In genomic region chr10:31126593-31126992, GRCh38 we compare ENCODE assay signal across 23 cellular contexts.
A peak's percentile ranks its signal among the peaks of the same experiment; 100 is the strongest.
DNase-seq lines count a peak whose midpoint lies in the region; ATAC-seq lines count a peak whose summit lies in the region.
"Had no signal": no experiment of that assay in that cellular context is flagged by ENCODE, and none has a peak within 500 bp of the region (broad histone marks: within the 10 kb centered on the region; RNA-seq: fewer than 3 reads in every experiment).

No MANE protein-coding gene starts in this region.

- no peaks in the 10 kb centered on the region for H3K36me3 Mint-ChIP-seq in activated T-helper 17 cell treated with anti-CD3 and anti-CD28 coated beads, Interleukin-2, amount 50 U/mL, for 72 hours (ENCODE audit: low read depth)
- H3K36me3 Mint-ChIP-seq: CD4-positive, alpha-beta memory T cell had no signal

- H3K4me3 Mint-ChIP-seq in stimulated activated naive CD8-positive, alpha-beta T cell treated with anti-CD3 and anti-CD28 coated beads, Interleukin-15, amount 100 ng/mL, for 72 hours, result no peak overlapping the region
- no peak overlapping the region for H3K4me3 Mint-ChIP-seq in activated T-helper 17 cell treated with anti-CD3 and anti-CD28 coated beads, Interleukin-2, amount 50 U/mL, for 72 hours
- H3K4me3 Mint-ChIP-seq: CD4-positive, alpha-beta memory T cell had no signal

- no peak overlapping the region for H3K27ac Mint-ChIP-seq in stimulated activated naive CD8-positive, alpha-beta T cell treated with anti-CD3 and anti-CD28 coated beads, Interleukin-15, amount 100 ng/mL, for 72 hours
- peak overlapping the region; percentile 43 for H3K27ac Mint-ChIP-seq in activated T-helper 17 cell treated with anti-CD3 and anti-CD28 coated beads, Interleukin-2, amount 50 U/mL, for 72 hours
- H3K27ac Mint-ChIP-seq: CD4-positive, alpha-beta memory T cell had no signal

- peaks cover 11% of the 10 kb centered on the region for H3K4me1 Mint-ChIP-seq in stimulated activated naive CD8-positive, alpha-beta T cell treated with anti-CD3 and anti-CD28 coated beads, Interleukin-15, amount 100 ng/mL, for 72 hours
- no peaks in the 10 kb centered on the region for H3K4me1 Mint-ChIP-seq in activated T-helper 17 cell treated with anti-CD3 and anti-CD28 coated beads, Interleukin-2, amount 50 U/mL, for 72 hours

- DNase-seq in stimulated activated naive CD8-positive, alpha-beta T cell treated with anti-CD3 and anti-CD28 coated beads, Interleukin-15, Interleukin-2, amounts not matched to agents 100 U/mL and 50 U/mL, for 24 hours, result no peak
- no peak for DNase-seq in stimulated activated naive CD8-positive, alpha-beta T cell treated with anti-CD3 and anti-CD28 coated beads, Interleukin-15, amount 100 ng/mL, for 72 hours
- DNase-seq in myocyte (ENCODE audit: low read depth) (peak; percentile 74), COLO829 (ENCODE audit: low spot score) (no peak), amygdala (lab: John Stamatoyannopoulos, UW) (no peak), hypothalamus (lab: John Stamatoyannopoulos, UW) (no peak)
- DNase-seq: C1 segment of cervical spinal cord; Caco-2; CD4-positive, alpha-beta memory T cell; EL; GDM1; GOT3; KG1; MM.1S; NCI-H1417; NCI-H1694 treated with DMSO at 0.1 percent for 48 hours; NCI-H2081; NCI-H2227 treated with DMSO at 0.1 percent for 48 hours; NCI-H510A; NCI-H69; SHP77 treated with DMSO at 0.1 percent for 48 hours had no signal

- peak; percentile 74 for ATAC-seq in stimulated activated naive CD8-positive, alpha-beta T cell treated with anti-CD3 and anti-CD28 coated beads, Interleukin-15, Interleukin-2, amounts not matched to agents 100 U/mL and 50 U/mL, for 24 hours
- ATAC-seq in stimulated activated naive CD8-positive, alpha-beta T cell treated with anti-CD3 and anti-CD28 coated beads, Interleukin-15, amount 100 ng/mL, for 72 hours, result no peak
- ATAC-seq in activated T-helper 17 cell treated with anti-CD3 and anti-CD28 coated beads, Interleukin-2, amount 50 U/mL, for 72 hours (replicated peaks), result peak; percentile 72
- ATAC-seq: GM12878 had no signal

- H3K9me3 Mint-ChIP-seq in stimulated activated naive CD8-positive, alpha-beta T cell treated with anti-CD3 and anti-CD28 coated beads, Interleukin-15, amount 100 ng/mL, for 72 hours, result no peaks in the 10 kb centered on the region
- no peaks in the 10 kb centered on the region for H3K9me3 Mint-ChIP-seq in activated T-helper 17 cell treated with anti-CD3 and anti-CD28 coated beads, Interleukin-2, amount 50 U/mL, for 72 hours
- H3K9me3 Mint-ChIP-seq: CD4-positive, alpha-beta memory T cell had no signal

- H3K27me3 Mint-ChIP-seq in stimulated activated naive CD8-positive, alpha-beta T cell treated with anti-CD3 and anti-CD28 coated beads, Interleukin-15, amount 100 ng/mL, for 72 hours, result no peaks in the 10 kb centered on the region
- H3K27me3 Mint-ChIP-seq in activated T-helper 17 cell treated with anti-CD3 and anti-CD28 coated beads, Interleukin-2, amount 50 U/mL, for 72 hours, result peaks cover 3% of the 10 kb centered on the region
